17 cellular contexts compared by ENCODE assay signal in the genomic region with DNA sequence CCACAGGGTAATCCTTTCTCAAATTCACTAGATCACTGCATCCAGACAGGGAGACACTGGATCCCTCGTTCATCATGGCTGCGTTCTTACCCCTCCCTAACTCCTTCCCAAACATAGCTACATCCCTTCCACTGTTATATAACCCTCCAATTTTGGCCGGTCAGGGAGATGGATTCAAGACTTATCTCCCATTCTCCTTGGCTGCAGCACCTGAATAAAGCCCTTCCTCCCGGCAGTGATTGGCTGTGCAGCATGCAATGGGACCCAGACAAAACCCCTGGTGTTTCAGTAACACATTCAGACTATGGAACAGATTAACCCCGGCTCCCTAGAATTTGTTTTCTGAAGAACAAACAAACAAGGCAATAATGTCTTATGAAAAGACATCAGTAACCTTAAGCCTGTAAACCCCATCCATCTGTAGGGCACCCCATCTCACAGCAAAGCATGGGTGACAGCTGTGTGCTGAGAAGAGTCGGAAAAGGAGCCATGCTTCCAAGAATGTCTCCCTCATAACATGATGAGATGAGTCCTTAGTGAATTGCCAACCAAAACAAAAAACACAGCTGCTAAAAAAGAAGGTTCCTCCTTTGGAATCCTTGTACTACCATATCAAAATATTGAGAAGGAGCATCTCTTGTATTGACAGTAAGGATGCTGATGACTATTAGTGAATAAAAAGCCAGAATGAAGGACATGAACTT. TPM values are rescaled to one million over a fixed set of nuclear protein-coding genes. Genes with fewer than 3 reads are reported as not detected.
DNase-seq lines count a peak whose midpoint lies in the region; ATAC-seq and TF ChIP-seq lines count a peak whose summit lies in the region.
"Had no signal": no experiment of that assay in that cellular context is flagged by ENCODE, and none has a peak within 500 bp of the region (broad histone marks: within the 10 kb centered on the region; RNA-seq: fewer than 3 reads in every experiment).

No MANE protein-coding gene starts in this region.

- peak overlapping the region; percentile 1 for H3K27ac Mint-ChIP-seq in activated CD8-positive, alpha-beta T cell treated with anti-CD3 and anti-CD28 coated beads, Interleukin-2, amount 10 ng/mL, durations not matched to agents 7 days and 5 days
- H3K27ac Mint-ChIP-seq in mesothelial cell of epicardium = peak overlapping the region; percentile 15

- no peak for DNase-seq in activated T-cell treated with anti-CD3 and anti-CD28 coated beads, Interleukin-2, amount 50 U/mL, for 4 hours
- DNase-seq in activated T-cell treated with anti-CD3 and anti-CD28 coated beads, Interleukin-2, amount 50 U/mL, for 48 hours = no peak
- no peak for DNase-seq in activated CD8-positive, alpha-beta T cell treated with anti-CD3 and anti-CD28 coated beads, Interleukin-2, amount 10 ng/mL, durations not matched to agents 7 days and 5 days
- no peak for DNase-seq in mesothelial cell of epicardium (ENCODE audit: low spot score in 2 of 2, unreplicated experiment in 2 of 2)
- DNase-seq in superior temporal gyrus (ENCODE audit: extremely low spot score) = peak; percentile 34
- no peak for DNase-seq in coronary artery (ENCODE audit: low spot score)
- DNase-seq in NCI-H748 (lab: John Stamatoyannopoulos, UW; ENCODE audit: unreplicated experiment) = no peak
- DNase-seq in NOMO-1 treated with DMSO at 0.1 percent for 48 hours (lab: John Stamatoyannopoulos, UW; ENCODE audit: unreplicated experiment) = no peak
- DNase-seq: Calu3, DND-41, GF-D8, GM23248, NCI-H1436 treated with DMSO at 0.1 percent for 48 hours, NCI-H2081, NCI-H524 treated with DMSO at 0.1 percent for 48 hours, PC-3 had no signal

- H3K9me3 Mint-ChIP-seq in activated T-cell treated with anti-CD3 and anti-CD28 coated beads, Interleukin-2, amount 50 U/mL, for 4 hours = no peaks in the 10 kb centered on the region
- no peaks in the 10 kb centered on the region for H3K9me3 Mint-ChIP-seq in activated CD8-positive, alpha-beta T cell treated with anti-CD3 and anti-CD28 coated beads, Interleukin-2, amount 10 ng/mL, durations not matched to agents 7 days and 5 days (ENCODE audit: insufficient read depth)
- peaks cover 8% of the 10 kb centered on the region for H3K9me3 Mint-ChIP-seq in mesothelial cell of epicardium

- POLR2A ChIA-PET in activated CD8-positive, alpha-beta T cell treated with anti-CD3 and anti-CD28 coated beads, Interleukin-2, amount 10 ng/mL, durations not matched to agents 7 days and 5 days (lab: Charles Lee) = no interaction called here

- H3K4me1 Mint-ChIP-seq in activated T-cell treated with anti-CD3 and anti-CD28 coated beads, Interleukin-2, amount 50 U/mL, for 4 hours (ENCODE audit: low read depth) = peaks cover 9% of the 10 kb centered on the region
- H3K4me1 Mint-ChIP-seq in activated CD8-positive, alpha-beta T cell treated with anti-CD3 and anti-CD28 coated beads, Interleukin-2, amount 10 ng/mL, durations not matched to agents 7 days and 5 days (ENCODE audit: low read depth) = peaks cover 30% of the 10 kb centered on the region
- peaks cover 28% of the 10 kb centered on the region for H3K4me1 Mint-ChIP-seq in mesothelial cell of epicardium

- peaks cover 25% of the 10 kb centered on the region for H3K36me3 Mint-ChIP-seq in activated T-cell treated with anti-CD3 and anti-CD28 coated beads, Interleukin-2, amount 50 U/mL, for 4 hours (ENCODE audit: insufficient read depth)
- peaks cover 56% of the 10 kb centered on the region for H3K36me3 Mint-ChIP-seq in activated CD8-positive, alpha-beta T cell treated with anti-CD3 and anti-CD28 coated beads, Interleukin-2, amount 10 ng/mL, durations not matched to agents 7 days and 5 days (ENCODE audit: low read depth)
- H3K36me3 Mint-ChIP-seq in mesothelial cell of epicardium = peaks cover 18% of the 10 kb centered on the region

- H3K4me3 ChIP-seq in coronary artery = no peak overlapping the region
- H3K4me3 ChIP-seq: A549, GM23248 had no signal

- H3K27ac ChIP-seq in coronary artery = no peak overlapping the region
- H3K27ac ChIP-seq: A549, GM23248 had no signal

- peaks cover under 1% of the 10 kb centered on the region for H3K27me3 Mint-ChIP-seq in activated T-cell treated with anti-CD3 and anti-CD28 coated beads, Interleukin-2, amount 50 U/mL, for 4 hours (ENCODE audit: low read depth)
- H3K27me3 Mint-ChIP-seq in activated CD8-positive, alpha-beta T cell treated with anti-CD3 and anti-CD28 coated beads, Interleukin-2, amount 10 ng/mL, durations not matched to agents 7 days and 5 days (ENCODE audit: low read depth) = no peaks in the 10 kb centered on the region
- H3K27me3 Mint-ChIP-seq in mesothelial cell of epicardium (ENCODE audit: low read depth) = no peaks in the 10 kb centered on the region

- CTCF ChIA-PET in activated CD8-positive, alpha-beta T cell treated with anti-CD3 and anti-CD28 coated beads, Interleukin-2, amount 10 ng/mL, durations not matched to agents 7 days and 5 days (lab: Charles Lee) = no interaction called here

- no peak for TF ChIP-seq CTCF in mesothelial cell of epicardium (IDR thresholded peaks at IDR 0.05; ENCODE audit: unreplicated experiment)
- no peak for TF ChIP-seq CTCF in coronary artery (IDR thresholded peaks at IDR 0.05)

- no peak for ATAC-seq in activated T-cell treated with anti-CD3 and anti-CD28 coated beads, Interleukin-2, amount 50 U/mL, for 4 hours
- ATAC-seq in activated CD8-positive, alpha-beta T cell treated with anti-CD3 and anti-CD28 coated beads, Interleukin-2, amount 10 ng/mL, durations not matched to agents 7 days and 5 days = no peak
- ATAC-seq: A549, PC-3 had no signal

- peak overlapping the region; percentile 3 for H3K4me3 Mint-ChIP-seq in activated T-cell treated with anti-CD3 and anti-CD28 coated beads, Interleukin-2, amount 50 U/mL, for 4 hours
- no peak overlapping the region for H3K4me3 Mint-ChIP-seq in activated CD8-positive, alpha-beta T cell treated with anti-CD3 and anti-CD28 coated beads, Interleukin-2, amount 10 ng/mL, durations not matched to agents 7 days and 5 days
- no peak overlapping the region for H3K4me3 Mint-ChIP-seq in mesothelial cell of epicardium

RNA-seq across cellular contexts. Expression of gene MIF, which starts 5.0 kb away (rescaled TPM):
- total RNA-seq in activated T-cell treated with anti-CD3 and anti-CD28 coated beads, Interleukin-2, amount 50 U/mL, for 4 hours = 1,000 to 10,000 TPM; 1,069 to 1,172 (median 1,160) TPM
- 1,000 to 10,000 TPM; 1,002 to 1,009 TPM for total RNA-seq in activated CD8-positive, alpha-beta T cell treated with anti-CD3 and anti-CD28 coated beads, Interleukin-2, amount 10 ng/mL, durations not matched to agents 7 days and 5 days
- 916 to 949 TPM (median 925 TPM) in 3 replicates for total RNA-seq in mesothelial cell of epicardium

RNA-seq across cellular contexts. Expression of gene SLC2A11, which starts 41.5 kb away (rescaled TPM):
- 1 to 10 TPM; 2.0 to 3.3 (median 2.4) TPM for total RNA-seq in activated T-cell treated with anti-CD3 and anti-CD28 coated beads, Interleukin-2, amount 50 U/mL, for 4 hours
- 1 to 10 TPM; 6.7 to 7.9 TPM for total RNA-seq in activated CD8-positive, alpha-beta T cell treated with anti-CD3 and anti-CD28 coated beads, Interleukin-2, amount 10 ng/mL, durations not matched to agents 7 days and 5 days
- total RNA-seq in mesothelial cell of epicardium = 98.7 to 112 TPM (median 99.0 TPM) in 3 replicates

Comparison
In these comparisons a context has a peak if more than half of its experiments do, and no peak if none do; other contexts are left out.
1. RNA of gene SLC2A11, which starts 41.5 kb away (total RNA-seq): 98.7 to 112 TPM in mesothelial cell of epicardium; 6.7 to 7.9 TPM in activated CD8-positive, alpha-beta T cell treated with anti-CD3 and anti-CD28 coated beads, Interleukin-2, amount 10 ng/mL, durations not matched to agents 7 days and 5 days and 2.0 to 3.3 TPM in activated T-cell treated with anti-CD3 and anti-CD28 coated beads, Interleukin-2, amount 50 U/mL, for 4 hours; every median in the first group is over 10 times any median in the second.